Comparison of ENCODE assay signal across 7 cellular contexts in genomic region chr11:75474878-75475766, GRCh38. TPM values are rescaled to one million over a fixed set of nuclear protein-coding genes. Genes with fewer than 3 reads are reported as not detected.
DNase-seq lines count a peak whose midpoint lies in the region; ATAC-seq and TF ChIP-seq lines count a peak whose summit lies in the region.

No MANE protein-coding gene starts in this region.

- peak overlapping the region; percentile 52 for H2BK5ac ChIP-seq in IMR-90 (ENCODE audit: low read depth, low read length, poor library complexity, severe bottlenecking)

- peak overlapping the region; percentile 26 for H3K14ac ChIP-seq in IMR-90 (replicated peaks; ENCODE audit: low read depth, low read length)

- H3K56ac ChIP-seq in IMR-90 (ENCODE audit: extremely low read depth, insufficient read depth, low read length) = no peak overlapping the region

- H3K4ac ChIP-seq in IMR-90 (ENCODE audit: low read depth, low read length) = peak overlapping the region; percentile 76

- H4K20me1 ChIP-seq in IMR-90 (ENCODE audit: insufficient read depth, low read length) = no peaks in the 10 kb centered on the region

- H3K18ac ChIP-seq in IMR-90 (ENCODE audit: low read depth, low read length) = peak overlapping the region; percentile 62

- peak overlapping the region; percentile 54; the same call in 1 of the 2 replicates for H2BK120ac ChIP-seq in IMR-90 (ENCODE audit: low read depth, low read length)

- POLR2A ChIA-PET in IMR-90 (lab: Charles Lee; ENCODE audit: unreplicated experiment) = no interaction called here

- intact Hi-C loops in IMR-90 (cut with micrococcal nuclease) (no loop called here), adrenal gland (cut with DNase I) (no loop called here)

- H4K91ac ChIP-seq in IMR-90 (ENCODE audit: insufficient read depth, low read depth, low read length) = peak overlapping the region; percentile 74

- no peak for TF ChIP-seq RAD21 in IMR-90 (IDR thresholded peaks at IDR 0.05; ENCODE audit: low read length)

- H3K27me3 ChIP-seq in IMR-90 (ENCODE audit: control insufficient read depth, insufficient read depth, low read length) (no peaks in the 10 kb centered on the region), adrenal gland (no peaks in the 10 kb centered on the region)

- ATAC-seq in IMR-90 (ENCODE audit: low read depth) (peak; percentile 84), left lobe of liver (peak; percentile 20), GM18907 (IDR thresholded peaks at IDR 0.05; ENCODE audit: unreplicated experiment) (no peak)

- peaks cover 19% of the 10 kb centered on the region for H3K9me1 ChIP-seq in IMR-90 (ENCODE audit: insufficient read depth, low read length)

- peak overlapping the region; percentile 88 to 90 for H4K8ac ChIP-seq in IMR-90 (ENCODE audit: low read depth in 2 of 2, low read length in 2 of 2)

- DNase-seq in IMR-90 (peak; percentile 62), T-helper 1 cell (peak in 4 of 5 donors; percentile 30 to 77 (median 39)), adrenal gland (peak in 6 of 7 donors; percentile 46 to 77 (median 50)), left lobe of liver (ENCODE audit: low spot score) (no peak), kidney glomerular epithelial cell (lab: John Stamatoyannopoulos, UW) (no peak)
- DNase-seq in stimulated activated CD8-positive, alpha-beta memory T cell treated with anti-CD3 and anti-CD28 coated beads, Interleukin-15, amount 100 ng/mL, for 48 hours (ENCODE audit: low read depth in 2 of 2) = peak; percentile 43 to 57

- H3K9ac ChIP-seq in IMR-90 (ENCODE audit: low read depth, low read length) = peak overlapping the region; percentile 65; the same call in 1 of the 2 replicates

- CTCF ChIA-PET in IMR-90 (lab: Yijun Ruan, JAX) = no interaction called here

- peak overlapping the region; percentile 71 for H3K4me2 ChIP-seq in IMR-90 (ENCODE audit: low read depth, low read length)

- peak overlapping the region; percentile 30; the same call in 2 of the 3 replicates for H2BK15ac ChIP-seq in IMR-90 (ENCODE audit: low read depth, low read length)

- H2AK5ac ChIP-seq in IMR-90 (ENCODE audit: low read depth, low read length) = peak overlapping the region; percentile 79

- peak overlapping the region; percentile 12; the same call in 1 of the 2 replicates for H3K4me3 ChIP-seq in IMR-90 (ENCODE audit: insufficient read depth, low read depth, low read length)
- H3K4me3 ChIP-seq in adrenal gland = no peak overlapping the region

- H3K9me3 ChIP-seq in IMR-90 (ENCODE audit: control insufficient read depth, insufficient read depth, low read length) (no peaks in the 10 kb centered on the region), adrenal gland (replicated peaks in 1 of 3) (no peaks in the 10 kb centered on the region)

- no TSS peak for BruUV-seq in IMR-90 (replicated peaks; lab: Mats Ljungman, UMichigan)

- H4K5ac ChIP-seq in IMR-90 (ENCODE audit: low read depth, low read length) = peak overlapping the region; percentile 95

- H3K36me3 ChIP-seq in IMR-90 (ENCODE audit: control insufficient read depth, insufficient read depth, low read length) (no peaks in the 10 kb centered on the region), adrenal gland (replicated peaks in 1 of 2) (no peaks in the 10 kb centered on the region)

- peak overlapping the region; percentile 86 for H2AFZ ChIP-seq in IMR-90 (replicated peaks; ENCODE audit: low read length, poor library complexity)

- in situ Hi-C loops in IMR-90 (cut with MboI; ENCODE audit: low sequenced_read_pairs) = no loop called here

- TF ChIP-seq CTCF in IMR-90 (conservative IDR thresholded peaks at IDR 0.05; ENCODE audit: low read depth, low read length) (no peak), adrenal gland (IDR thresholded peaks at IDR 0.05) (no peak)

- H3K4me1 ChIP-seq in IMR-90 (ENCODE audit: control insufficient read depth, insufficient read depth, low read length) (peaks cover 20% of the 10 kb centered on the region), adrenal gland (replicated peaks in 1 of 2) (peaks cover 0 to 28% of the 10 kb centered on the region in 2 donors)

- H2AK9ac ChIP-seq in IMR-90 (replicated peaks; ENCODE audit: low read depth, low read length, poor library complexity) = peak overlapping the region; percentile 28

- H3K27ac ChIP-seq in IMR-90 (ENCODE audit: insufficient read depth, low read length) (peak overlapping the region; percentile 80), adrenal gland (peak overlapping the region in 4 of 5 donors; percentile 29 to 81 (median 56))

- 39 to 100% methylated on average over 1 to 3 of the region's 16 CpGs for WGBS in IMR-90 (ENCODE audit: extremely low coverage in 2 of 2, insufficient read length in 1 of 2), 2 experiments
- 42 to 55% (median 50%) methylated on average over 15 to 16 of the region's 16 CpGs for WGBS in adrenal gland, 4 donors

- no peaks in the 10 kb centered on the region; a peak in 1 of 4 replicates for H3K79me1 ChIP-seq in IMR-90 (ENCODE audit: low read depth in 1 of 2, low read length in 2 of 2)

- H2BK20ac ChIP-seq in IMR-90 (ENCODE audit: low read depth, low read length) = 0 out of 2 replicates have a peak overlapping the region, but pooled peaks have one; percentile 2

- no peak overlapping the region; the same call in 1 of the 2 replicates for H3K23ac ChIP-seq in IMR-90 (ENCODE audit: low read depth, low read length)

- dilution Hi-C loops in IMR-90 (cut with HindIII; ENCODE audit: low sequenced_read_pairs, unreplicated experiment) = no loop called here

- no peak for TF ChIP-seq POLR2A in IMR-90 (IDR thresholded peaks at IDR 0.05; ENCODE audit: low read depth, low read length)
- no peak for TF ChIP-seq POLR2A in adrenal gland (IDR thresholded peaks at IDR 0.05)

TF ChIP-seq in IMR-90, 13 proteins besides CTCF, POLR2A, EP300 and RAD21:
- TF ChIP-seq MXI1 (IDR thresholded peaks at IDR 0.05; ENCODE audit: borderline replicate concordance, low read depth, low read length) (no peak), MAFK (IDR thresholded peaks at IDR 0.05; ENCODE audit: low read depth, low read length) (no peak), SMC3 (IDR thresholded peaks at IDR 0.05; ENCODE audit: low read depth, low read length) (no peak), NFE2L2 (IDR thresholded peaks at IDR 0.05; ENCODE audit: low read depth, low read length) (no peak), CEBPB (IDR thresholded peaks at IDR 0.05; ENCODE audit: low read depth, low read length) (peak; percentile 92)

RNA-seq across cellular contexts. Expression of gene KLHL35, which starts 42.1 kb away (rescaled TPM):
- total RNA-seq in IMR-90 (2012; rRNA removed) = 1.4 and 1.6 TPM in 2 replicates
- 3.3 TPM in 2 replicates for polyA plus RNA-seq in IMR-90 (2012; rRNA removed)
- polyA plus RNA-seq in IMR-90 (2012; cell fraction: cytosol; rRNA removed) = 2.1 and 6.1 TPM in 2 replicates
- 4.0 and 10.4 TPM in 2 replicates for polyA plus RNA-seq in IMR-90 (2012; cell fraction: nucleus; rRNA removed; ENCODE audit: low replicate concordance)
- 1 to 10 TPM in 3 of 8 donors, under 1 TPM in 5; 0.25 to 2.0 (median 0.93) TPM for total RNA-seq in adrenal gland
- 1 to 10 TPM in 2 of 3 donors, under 1 TPM in 1; 0.38 to 3.5 (median 1.4) TPM for polyA plus RNA-seq in adrenal gland
- not detected for total RNA-seq in left lobe of liver

RNA-seq across cellular contexts. Expression of gene GDPD5, which starts 50.6 kb away (rescaled TPM):
- total RNA-seq in IMR-90 (2012; rRNA removed) (1.7 and 2.0 TPM in 2 replicates), adrenal gland (10 to 100 TPM in 7 of 8 donors, 1 to 10 TPM in 1; 4.8 to 17.8 (median 14.5) TPM), left lobe of liver (9.1 TPM)
- polyA plus RNA-seq in IMR-90 (2012; rRNA removed) (7.9 and 8.2 TPM in 2 replicates), adrenal gland (100 to 1,000 TPM in 1 of 3 donors, 10 to 100 TPM in 1, 1 to 10 TPM in 1; 4.1 to 110 (median 35.0) TPM)
- 4.1 and 7.5 TPM in 2 replicates for polyA plus RNA-seq in IMR-90 (2012; cell fraction: cytosol; rRNA removed)
- 25.1 and 54.1 TPM in 2 replicates for polyA plus RNA-seq in IMR-90 (2012; cell fraction: nucleus; rRNA removed; ENCODE audit: low replicate concordance)

Comparison
In these comparisons a context has a peak if more than half of its experiments do, and no peak if none do; other contexts are left out.
1. DNase-seq: peak in IMR-90 (single experiment), T-helper 1 cell (4 of 5), adrenal gland (6 of 7) and stimulated activated CD8-positive, alpha-beta memory T cell treated with anti-CD3 and anti-CD28 coated beads, Interleukin-15, amount 100 ng/mL, for 48 hours (2 of 2); none in left lobe of liver (single experiment) and kidney glomerular epithelial cell (single experiment).